8 cellular contexts compared by ENCODE assay signal in genomic region chr7:45890902-45891461, GRCh38. TPM values are rescaled to one million over a fixed set of nuclear protein-coding genes. Genes with fewer than 3 reads are reported as not detected.
DNase-seq lines count a peak whose midpoint lies in the region; ATAC-seq and TF ChIP-seq lines count a peak whose summit lies in the region.

No MANE protein-coding gene starts in this region.

- no peaks in the 10 kb centered on the region for H3K36me3 ChIP-seq in CD4-positive, alpha-beta memory T cell (ENCODE audit: insufficient read depth, low read length)
- H3K36me3 ChIP-seq in HCT116 (ENCODE audit: control insufficient read depth in 1 of 2, insufficient read depth in 2 of 2, low read length in 2 of 2) (no peaks in the 10 kb centered on the region), thyroid gland (no peaks in the 10 kb centered on the region)

- H4K20me1 ChIP-seq in HCT116 (ENCODE audit: insufficient read depth), result no peaks in the 10 kb centered on the region

- TF ChIP-seq RAD21 in HCT116 (IDR thresholded peaks at IDR 0.05; ENCODE audit: low read depth), result peak; percentile 77

- H3K27ac ChIP-seq in CD4-positive, alpha-beta memory T cell (ENCODE audit: low read depth, low read length), result no peak overlapping the region
- no peak overlapping the region for H3K27ac ChIP-seq in HCT116 (ENCODE audit: low read depth, low read length)
- H3K27ac ChIP-seq in thyroid gland, result no peak overlapping the region

- H3K27me3 ChIP-seq in CD4-positive, alpha-beta memory T cell (ENCODE audit: insufficient read depth, low read length), result no peaks in the 10 kb centered on the region
- H3K27me3 ChIP-seq in HCT116 (ENCODE audit: insufficient read depth, low read length) (no peaks in the 10 kb centered on the region), thyroid gland (peaks cover 11% of the 10 kb centered on the region)

- no peaks in the 10 kb centered on the region for H3K9me3 ChIP-seq in CD4-positive, alpha-beta memory T cell (ENCODE audit: control insufficient read depth in 1 of 2, low read length in 2 of 2)
- no peaks in the 10 kb centered on the region for H3K9me3 ChIP-seq in HCT116 (ENCODE audit: control insufficient read depth in 1 of 2, insufficient read depth in 1 of 2, low read depth in 1 of 2, low read length in 2 of 2)
- H3K9me3 ChIP-seq in thyroid gland, result no peaks in the 10 kb centered on the region

- no peaks in the 10 kb centered on the region for H3K9me3 Mint-ChIP-seq in CD4-positive, alpha-beta memory T cell

- H3K27me3 Mint-ChIP-seq in CD4-positive, alpha-beta memory T cell, result peaks cover 25 to 54% of the 10 kb centered on the region in 2 donors

- RAD21 ChIA-PET in HCT116 (lab: Charles Lee; ENCODE audit: low non-redundant PET in 1 of 2, low total read pairs in 2 of 2, uncharacterized antibody in 2 of 2, unreplicated experiment in 2 of 2), result no interaction called here

- H3K4me2 ChIP-seq in HCT116 (ENCODE audit: low read length), result no peak overlapping the region

- no TSS peak for BruUV-seq in HCT116 (replicated peaks; lab: Mats Ljungman, UMichigan)

- no peak overlapping the region for H3K9ac ChIP-seq in HCT116 (ENCODE audit: low read length)

- no peaks in the 10 kb centered on the region for H3K36me3 Mint-ChIP-seq in CD4-positive, alpha-beta memory T cell

- peak; percentile 38 to 78 (median 63); a peak in 4 of 6 replicates for TF ChIP-seq CTCF in HCT116 (IDR thresholded peaks at IDR 0.05 in 2 of 3, conservative IDR thresholded peaks at IDR 0.05 in 1 of 3; ENCODE audit: borderline replicate concordance in 1 of 3, insufficient read depth in 1 of 3, low read depth in 2 of 3, low read length in 2 of 3)
- peak; percentile 41 for TF ChIP-seq CTCF in foreskin fibroblast (IDR thresholded peaks at IDR 0.05; ENCODE audit: low read depth, low read length)
- TF ChIP-seq CTCF in thyroid gland (IDR thresholded peaks at IDR 0.05), result peak in 4 of 6 experiments; percentile 28 to 66 (median 56)

- intact Hi-C loops in CD4-positive, alpha-beta memory T cell (cut with micrococcal nuclease), result loop anchor here (5.0 kb wide), 1 partner anchor 1926 kb away; no protein-coding TSS in a partner anchor
- intact Hi-C loops in HCT116 (cut with micrococcal nuclease), result loop anchor here (1.0 to 10.0 kb wide), 2 partner anchors 461 to 1284 kb away; no protein-coding TSS in a partner anchor
- intact Hi-C loops in thyroid gland (cut with DNase I), result no loop called here

- in situ Hi-C loops in SK-MEL-5 (cut with HindIII; ENCODE audit: low pct_unique_long_range_greater_than_20kb, low sequenced_read_pairs), result no loop called here

- CTCF ChIA-PET in CD4-positive, alpha-beta memory T cell (lab: Charles Lee; ENCODE audit: partially characterized antibody), result interaction anchor here (1.0 to 1.8 kb wide), 8 partner anchors 9 to 1367 kb away, joined by 3 to 7 read pairs (median 3); no protein-coding TSS in a partner anchor
- CTCF ChIA-PET in HCT116 (lab: Charles Lee), result interaction anchor here (0.6 to 1.0 kb wide), 4 partner anchors 17 to 1289 kb away, joined by 3 to 4 read pairs (median 3); no protein-coding TSS in a partner anchor

- H3K4me1 Mint-ChIP-seq in CD4-positive, alpha-beta memory T cell, result peaks cover 0 to 6% (median 1%) of the 10 kb centered on the region in 4 donors

- H3K4me3 ChIP-seq in CD4-positive, alpha-beta memory T cell (ENCODE audit: low read length in 2 of 2), result no peak overlapping the region
- H3K4me3 ChIP-seq in HCT116 (replicated peaks in 1 of 2; ENCODE audit: low read depth in 1 of 2, low read length in 2 of 2) (no peak overlapping the region), foreskin fibroblast (ENCODE audit: low read depth in 1 of 2, low read length in 2 of 2) (no peak overlapping the region), thyroid gland (replicated peaks in 1 of 3) (no peak overlapping the region)

- WGBS in thyroid gland, 2 donors, result 41 to 42% methylated on average over 6 of the region's 6 CpGs

- H3K27ac Mint-ChIP-seq in CD4-positive, alpha-beta memory T cell, result no peak overlapping the region

- DNase-seq in CD4-positive, alpha-beta memory T cell, result peak in 3 of 5 donors; percentile 6 to 16 (median 13)
- DNase-seq in HCT116 (ENCODE audit: low read depth, low spot score) (peak; percentile 22), SK-MEL-5 (ENCODE audit: low read depth, low spot score) (peak; percentile 79), foreskin fibroblast (peak in 1 of 2 donors; percentile 74), thyroid gland (no peak), iPS-NIHi7 (ENCODE audit: extremely low spot score) (no peak)
- no peak for DNase-seq in activated CD8-positive, alpha-beta memory T cell treated with anti-CD3 and anti-CD28 coated beads, Interleukin-2, amount 50 U/mL, for 48 hours

- H3K79me2 ChIP-seq in HCT116 (ENCODE audit: insufficient read depth, low read length), result no peaks in the 10 kb centered on the region

- no peaks in the 10 kb centered on the region for H3K9me2 ChIP-seq in HCT116 (ENCODE audit: insufficient read depth)

- POLR2A ChIA-PET in CD4-positive, alpha-beta memory T cell (lab: Charles Lee; ENCODE audit: partially characterized antibody), result no interaction called here
- POLR2A ChIA-PET in HCT116 (lab: Charles Lee), result no interaction called here

- H3K4me1 ChIP-seq in CD4-positive, alpha-beta memory T cell (ENCODE audit: insufficient read depth, low read length), result no peaks in the 10 kb centered on the region
- H3K4me1 ChIP-seq in HCT116 (ENCODE audit: control insufficient read depth in 1 of 2, insufficient read depth in 2 of 2, low read length in 2 of 2) (peaks cover 0 to under 1% of the 10 kb centered on the region in 2 experiments; a peak in 3 of 4 replicates), thyroid gland (peaks cover 0 to 10% of the 10 kb centered on the region in 2 donors)

- peak overlapping the region; percentile 55 for H2AFZ ChIP-seq in HCT116 (ENCODE audit: low read depth, low read length, poor library complexity, severe bottlenecking)

- no peak overlapping the region for H3K4me3 Mint-ChIP-seq in CD4-positive, alpha-beta memory T cell

- TF ChIP-seq POLR2A in HCT116 (IDR thresholded peaks at IDR 0.05; ENCODE audit: borderline replicate concordance, extremely low read depth, insufficient read depth, insufficient read length), result no peak
- no peak for TF ChIP-seq POLR2A in thyroid gland (IDR thresholded peaks at IDR 0.05)

- 0 out of 2 replicates have a peak, but pooled peaks have one; percentile 40 for ATAC-seq in HCT116
- ATAC-seq in GM19023 (IDR thresholded peaks at IDR 0.05; ENCODE audit: unreplicated experiment), result no peak

TF ChIP-seq in HCT116, 20 proteins besides CTCF, POLR2A, EP300 and RAD21:
- no peak for TF ChIP-seq EZH2 (IDR thresholded peaks at IDR 0.05)
- no peak for TF ChIP-seq EZH2phosphoT487 (IDR thresholded peaks at IDR 0.05; ENCODE audit: borderline replicate concordance)
- no peak for TF ChIP-seq MAX (IDR thresholded peaks at IDR 0.05)
- TF ChIP-seq EGR1 (IDR thresholded peaks at IDR 0.05; ENCODE audit: low read depth), result no peak

RNA-seq across cellular contexts. Expression of gene IGFBP1, which starts 2.7 kb away (rescaled TPM):
- total RNA-seq in CD4-positive, alpha-beta memory T cell, result not detected
- polyA plus RNA-seq in CD4-positive, alpha-beta memory T cell, result not detected
- 0.20 TPM for total RNA-seq in HCT116 (2021; ENCODE audit: unreplicated experiment)
- polyA plus RNA-seq in HCT116 (2012), result not detected in 2 replicates
- not detected in 2 replicates for total RNA-seq in SK-MEL-5 (2014; rRNA removed; shearing (Covaris generic))
- not detected in 2 replicates for polyA plus RNA-seq in SK-MEL-5 (2015; cell fraction: cytosol; rRNA removed)
- not detected in 2 replicates for polyA plus RNA-seq in SK-MEL-5 (2015; cell fraction: nucleus; rRNA removed)
- not detected for total RNA-seq in thyroid gland

RNA-seq across cellular contexts. Expression of gene CCDC201, which starts 18.1 kb away (rescaled TPM):
- total RNA-seq in CD4-positive, alpha-beta memory T cell, result not detected
- not detected for polyA plus RNA-seq in CD4-positive, alpha-beta memory T cell
- total RNA-seq in HCT116 (2021; ENCODE audit: unreplicated experiment) (not detected), thyroid gland (not detected)
- polyA plus RNA-seq in HCT116 (2012), result 0.01 TPM in 1 of 2 replicates, not detected in the other
- total RNA-seq in SK-MEL-5 (2014; rRNA removed; shearing (Covaris generic)), result not detected in 2 replicates
- not detected in 2 replicates for polyA plus RNA-seq in SK-MEL-5 (2015; cell fraction: cytosol; rRNA removed)
- polyA plus RNA-seq in SK-MEL-5 (2015; cell fraction: nucleus; rRNA removed), result not detected in 2 replicates

RNA-seq across cellular contexts. Expression of gene IGFBP3, which starts 30.1 kb away (rescaled TPM):
- 10 to 100 TPM; 18.4 to 19.0 TPM for total RNA-seq in CD4-positive, alpha-beta memory T cell
- polyA plus RNA-seq in CD4-positive, alpha-beta memory T cell, result 10 to 100 TPM; 10.4 to 12.9 TPM
- total RNA-seq in HCT116 (2021; ENCODE audit: unreplicated experiment) (4.1 TPM), thyroid gland (10 to 100 TPM; 37.9 to 95.1 (median 58.7) TPM)
- 2.0 and 2.6 TPM in 2 replicates for polyA plus RNA-seq in HCT116 (2012)
- total RNA-seq in SK-MEL-5 (2014; rRNA removed; shearing (Covaris generic)), result 45.4 and 46.4 TPM in 2 replicates
- polyA plus RNA-seq in SK-MEL-5 (2015; cell fraction: cytosol; rRNA removed), result 50.3 and 53.5 TPM in 2 replicates
- 24.4 and 27.5 TPM in 2 replicates for polyA plus RNA-seq in SK-MEL-5 (2015; cell fraction: nucleus; rRNA removed)

Comparison
In these comparisons a context has a peak if more than half of its experiments do, and no peak if none do; other contexts are left out.
1. DNase-seq: peak in CD4-positive, alpha-beta memory T cell (3 of 5), HCT116 (single experiment) and SK-MEL-5 (single experiment); none in thyroid gland (0 of 2), activated CD8-positive, alpha-beta memory T cell treated with anti-CD3 and anti-CD28 coated beads, Interleukin-2, amount 50 U/mL, for 48 hours (single experiment) and iPS-NIHi7 (single experiment).
2. Peak in every context shown above with its lines, with median percentiles within 50 percentile points of each other: CTCF ChIP-seq.